Comparison of ENCODE assay signal across 20 cellular contexts in genomic region chr11:120747801-120748484, GRCh38.
DNase-seq lines count a peak whose midpoint lies in the region; ATAC-seq and TF ChIP-seq lines count a peak whose summit lies in the region.
"Had no signal": no experiment of that assay in that cellular context is flagged by ENCODE, and none has a peak within 500 bp of the region (broad histone marks: within the 10 kb centered on the region; RNA-seq: fewer than 3 reads in every experiment).

No MANE protein-coding gene starts in this region.

- TF ChIP-seq CTCF in RWPE1 (conservative IDR thresholded peaks at IDR 0.05; ENCODE audit: low read depth) = no peak
- no peak for TF ChIP-seq CTCF in osteoblast (IDR thresholded peaks at IDR 0.05; ENCODE audit: extremely low read depth, low read depth, low read length)

- CTCF ChIA-PET in RWPE1 (lab: Yijun Ruan, JAX) = interaction anchor here (0.7 to 1.6 kb wide), 2 partner anchors 54 to 447 kb away, joined by 4 to 7 read pairs; no protein-coding TSS in a partner anchor

- peaks cover 2% of the 10 kb centered on the region for H3K27me3 ChIP-seq in osteoblast (ENCODE audit: insufficient read depth, low read length)

- no peaks in the 10 kb centered on the region for H4K20me1 ChIP-seq in osteoblast (ENCODE audit: insufficient read depth, low read length)

- H3K4me3 ChIP-seq in osteoblast (ENCODE audit: insufficient read depth, low read length) = no peak overlapping the region
- H3K4me3 ChIP-seq: GM12878, SK-N-MC, skin epidermis, stomach had no signal

- no peaks in the 10 kb centered on the region for H3K36me3 ChIP-seq in osteoblast (ENCODE audit: insufficient read depth, low read length)
- H3K36me3 ChIP-seq: stomach had no signal

- no peaks in the 10 kb centered on the region for H3K79me2 ChIP-seq in osteoblast (ENCODE audit: insufficient read depth, low read length)

- POLR2A ChIA-PET in RWPE1 (lab: Yijun Ruan, JAX; ENCODE audit: low non-redundant PET) = no interaction called here

- ATAC-seq in HG02623 (IDR thresholded peaks at IDR 0.05; ENCODE audit: unreplicated experiment) = no peak

- no peak overlapping the region for H2AFZ ChIP-seq in osteoblast (ENCODE audit: low read length)

- no peak overlapping the region for H3K4me2 ChIP-seq in osteoblast (ENCODE audit: insufficient read depth, low read length)

- DNase-seq in NCI-H1436 treated with DMSO at 0.1 percent for 48 hours (lab: John Stamatoyannopoulos, UW) = peak; percentile 28
- DNase-seq in NCI-H1436 (lab: John Stamatoyannopoulos, UW) = no peak
- DNase-seq in NCI-H1417 treated with DMSO at 0.1 percent for 48 hours (lab: John Stamatoyannopoulos, UW) = peak; percentile 45
- no peak for DNase-seq in RWPE1 (ENCODE audit: low spot score)
- peak; percentile 15 for DNase-seq in iPS-NIHi7 (ENCODE audit: extremely low spot score)
- no peak for DNase-seq in stimulated activated CD4-positive, alpha-beta T cell treated with anti-CD3 and anti-CD28 coated beads, Interleukin-4, amount 100 ng/mL, for 1 hour
- no peak for DNase-seq in osteoblast (ENCODE audit: insufficient read length, low spot score, missing footprints)
- DNase-seq: activated CD4-positive, CD25-positive, alpha-beta regulatory T cell treated with anti-CD3 and anti-CD28 coated beads, Interleukin-2, amount 50 U/mL, for 72 hours; activated naive CD8-positive, alpha-beta T cell treated with anti-CD3 and anti-CD28 coated beads for 36 hours; DMS153; Karpas-422; NCI-H1048; posterior cingulate gyrus; stimulated activated CD4-positive, alpha-beta T cell treated with anti-CD3 and anti-CD28 coated beads, Interleukin-2, amount 100 ng/mL, for 48 hours; stomach had no signal

- peak overlapping the region; percentile 57 for H3K27ac ChIP-seq in RWPE1
- no peak overlapping the region for H3K27ac ChIP-seq in osteoblast (ENCODE audit: low read depth, low read length)
- H3K27ac ChIP-seq: 22Rv1, SK-N-MC, stomach had no signal

- no peaks in the 10 kb centered on the region for H3K4me1 ChIP-seq in osteoblast (ENCODE audit: insufficient read depth, low read length)
- H3K4me1 ChIP-seq: stomach had no signal

- H3K9me3 ChIP-seq in osteoblast (ENCODE audit: low read depth, low read length) = no peaks in the 10 kb centered on the region
- H3K9me3 ChIP-seq: stomach had no signal

Comparison
In these comparisons a context has a peak if more than half of its experiments do, and no peak if none do; other contexts are left out.
1. DNase-seq: peak in NCI-H1436 treated with DMSO at 0.1 percent for 48 hours (single experiment), NCI-H1417 treated with DMSO at 0.1 percent for 48 hours (single experiment) and iPS-NIHi7 (single experiment); none in NCI-H1436 (single experiment), RWPE1 (single experiment), stimulated activated CD4-positive, alpha-beta T cell treated with anti-CD3 and anti-CD28 coated beads, Interleukin-4, amount 100 ng/mL, for 1 hour (single experiment) and osteoblast (single experiment).